Comparison of ENCODE assay signal across 28 cellular contexts in genomic region chr2:148718039-148718438, GRCh38.
"Had no signal": no experiment of that assay in that cellular context is flagged by ENCODE, and none has a peak within 500 bp of the region (broad histone marks: within the 10 kb centered on the region; RNA-seq: fewer than 3 reads in every experiment).

No MANE protein-coding gene starts in this region.

- H3K27me3 ChIP-seq: adrenal gland, breast epithelium had no signal

- H3K4me3 Mint-ChIP-seq: activated B cell treated with CpG ODN at 0.5 μM for 24 hours; activated CD4-positive, alpha-beta memory T cell treated with anti-CD3 and anti-CD28 coated beads, Interleukin-2, amount 10 ng/mL, durations not matched to agents 7 days and 5 days; activated CD4-positive, alpha-beta T cell treated with anti-CD3 and anti-CD28 coated beads, Interleukin-2, amount 10 ng/mL, durations not matched to agents 7 days and 5 days had no signal

- H3K9me3 ChIP-seq: adrenal gland, breast epithelium had no signal

- H3K27ac Mint-ChIP-seq: activated B cell treated with CpG ODN at 0.5 μM for 24 hours; activated CD4-positive, alpha-beta memory T cell treated with anti-CD3 and anti-CD28 coated beads, Interleukin-2, amount 10 ng/mL, durations not matched to agents 7 days and 5 days; activated CD4-positive, alpha-beta T cell treated with anti-CD3 and anti-CD28 coated beads, Interleukin-2, amount 10 ng/mL, durations not matched to agents 7 days and 5 days had no signal

- H3K27ac ChIP-seq: adrenal gland, breast epithelium, KMS-11, SK-N-MC had no signal

- ATAC-seq: Panc1, Right ventricle myocardium inferior, T-cell had no signal

- H3K27me3 Mint-ChIP-seq: activated B cell treated with CpG ODN at 0.5 μM for 24 hours; activated CD4-positive, alpha-beta memory T cell treated with anti-CD3 and anti-CD28 coated beads, Interleukin-2, amount 10 ng/mL, durations not matched to agents 7 days and 5 days; activated CD4-positive, alpha-beta T cell treated with anti-CD3 and anti-CD28 coated beads, Interleukin-2, amount 10 ng/mL, durations not matched to agents 7 days and 5 days; activated naive CD8-positive, alpha-beta T cell; T-cell had no signal

- DNase-seq: activated B cell treated with CpG ODN at 0.5 μM for 24 hours; activated CD4-positive, alpha-beta memory T cell treated with anti-CD3 and anti-CD28 coated beads, Interleukin-2, amount 10 ng/mL, durations not matched to agents 7 days and 5 days; activated CD4-positive, alpha-beta T cell treated with anti-CD3 and anti-CD28 coated beads for 1 hour; activated CD4-positive, alpha-beta T cell treated with anti-CD3 and anti-CD28 coated beads, Interleukin-2, amount 10 ng/mL, durations not matched to agents 7 days and 5 days; activated naive CD4-positive, alpha-beta T cell treated with Interleukin-2 at 50 U/mL for 16 hours; activated T-cell treated with anti-CD3 and anti-CD28 coated beads for 4 hours; adrenal gland; aorta; caudate nucleus; NCI-H1092; NCI-H1417; NCI-H1694 treated with DMSO at 0.1 percent for 48 hours; NCI-H2029 treated with DMSO at 0.1 percent for 48 hours; NCI-H345; NCI-H510A; NCI-H69; NK-92 treated with Interleukin-12 subunit alpha and Interleukin-12 subunit beta, amount 100 ng/mL, for 24 hours; OCI-M1; RPMI8226; T-cell; T-helper 2 cell; T1000 had no signal
